32 cellular contexts compared by ENCODE assay signal in genomic region chr14:104638927-104639450, GRCh38. TPM values are rescaled to one million over a fixed set of nuclear protein-coding genes. Genes with fewer than 3 reads are reported as not detected.
"Had no signal": no experiment of that assay in that cellular context is flagged by ENCODE, and none has a peak within 500 bp of the region (broad histone marks: within the 10 kb centered on the region; RNA-seq: fewer than 3 reads in every experiment).

No MANE protein-coding gene starts in this region.

- H3K4me3 ChIP-seq: esophagus squamous epithelium, gastroesophageal sphincter, heart right ventricle had no signal

- H3K27ac Mint-ChIP-seq: activated CD4-positive, alpha-beta memory T cell treated with anti-CD3 and anti-CD28 coated beads for 36 hours; activated CD4-positive, alpha-beta T cell treated with anti-CD3 and anti-CD28 coated beads for 36 hours; activated CD4-positive, alpha-beta T cell treated with anti-CD3 and anti-CD28 coated beads, Interleukin-2, amount 10 ng/mL, durations not matched to agents 24 days and 14 days; activated CD8-positive, alpha-beta T cell treated with anti-CD3 and anti-CD28 coated beads, Interleukin-2, amount 10 ng/mL, durations not matched to agents 7 days and 5 days; activated naive CD4-positive, alpha-beta T cell treated with anti-CD3 and anti-CD28 coated beads, Interleukin-2, amount 10 ng/mL, durations not matched to agents 7 days and 5 days; activated naive CD4-positive, alpha-beta T cell treated with anti-CD3 and anti-CD28 coated beads, Interleukin-2, amount 50 U/mL, for 72 hours; activated T-cell treated with anti-CD3 and anti-CD28 coated beads, Interleukin-2, amount 50 U/mL, for 24 hours; activated T-cell treated with anti-CD3 and anti-CD28 coated beads, Interleukin-2, amount 50 U/mL, for 72 hours had no signal

- H3K36me3 Mint-ChIP-seq: activated CD4-positive, alpha-beta memory T cell treated with anti-CD3 and anti-CD28 coated beads for 36 hours; activated naive CD4-positive, alpha-beta T cell treated with anti-CD3 and anti-CD28 coated beads, Interleukin-2, amount 10 ng/mL, durations not matched to agents 7 days and 5 days; activated naive CD4-positive, alpha-beta T cell treated with anti-CD3 and anti-CD28 coated beads, Interleukin-2, amount 50 U/mL, for 72 hours had no signal

- H3K4me1 Mint-ChIP-seq: activated CD4-positive, alpha-beta T cell treated with anti-CD3 and anti-CD28 coated beads, Interleukin-2, amount 10 ng/mL, durations not matched to agents 24 days and 14 days had no signal

- H3K9me3 Mint-ChIP-seq: activated CD4-positive, alpha-beta memory T cell treated with anti-CD3 and anti-CD28 coated beads for 36 hours; activated CD4-positive, alpha-beta T cell treated with anti-CD3 and anti-CD28 coated beads, Interleukin-2, amount 10 ng/mL, durations not matched to agents 24 days and 14 days; activated naive CD4-positive, alpha-beta T cell treated with anti-CD3 and anti-CD28 coated beads, Interleukin-2, amount 10 ng/mL, durations not matched to agents 7 days and 5 days; activated naive CD4-positive, alpha-beta T cell treated with anti-CD3 and anti-CD28 coated beads, Interleukin-2, amount 50 U/mL, for 72 hours; activated T-cell treated with anti-CD3 and anti-CD28 coated beads, Interleukin-2, amount 50 U/mL, for 24 hours; activated T-cell treated with anti-CD3 and anti-CD28 coated beads, Interleukin-2, amount 50 U/mL, for 72 hours had no signal

- H3K4me3 Mint-ChIP-seq: activated CD4-positive, alpha-beta memory T cell treated with anti-CD3 and anti-CD28 coated beads for 36 hours; activated CD4-positive, alpha-beta T cell treated with anti-CD3 and anti-CD28 coated beads for 36 hours; activated CD4-positive, alpha-beta T cell treated with anti-CD3 and anti-CD28 coated beads, Interleukin-2, amount 10 ng/mL, durations not matched to agents 24 days and 14 days; activated CD8-positive, alpha-beta T cell treated with anti-CD3 and anti-CD28 coated beads, Interleukin-2, amount 10 ng/mL, durations not matched to agents 7 days and 5 days; activated naive CD4-positive, alpha-beta T cell treated with anti-CD3 and anti-CD28 coated beads, Interleukin-2, amount 10 ng/mL, durations not matched to agents 7 days and 5 days; activated T-cell treated with anti-CD3 and anti-CD28 coated beads, Interleukin-2, amount 50 U/mL, for 24 hours; activated T-cell treated with anti-CD3 and anti-CD28 coated beads, Interleukin-2, amount 50 U/mL, for 72 hours had no signal

- H3K36me3 ChIP-seq: esophagus squamous epithelium, gastroesophageal sphincter, heart right ventricle had no signal

- H3K9me3 ChIP-seq: esophagus squamous epithelium, gastroesophageal sphincter, heart right ventricle had no signal

- DNase-seq: activated CD4-positive, alpha-beta memory T cell treated with anti-CD3 and anti-CD28 coated beads for 36 hours; activated CD4-positive, alpha-beta T cell treated with anti-CD3 and anti-CD28 coated beads for 36 hours; activated CD4-positive, alpha-beta T cell treated with anti-CD3 and anti-CD28 coated beads, Interleukin-2, amount 10 ng/mL, durations not matched to agents 24 days and 14 days; activated CD4-positive, CD25-positive, alpha-beta regulatory T cell; activated CD4-positive, CD25-positive, alpha-beta regulatory T cell treated with anti-CD3 and anti-CD28 coated beads, Interleukin-2, amount 50 U/mL, for 72 hours; activated CD8-positive, alpha-beta memory T cell treated with anti-CD3 and anti-CD28 coated beads, Interleukin-2, amount 50 U/mL, for 48 hours; activated CD8-positive, alpha-beta T cell treated with anti-CD3 and anti-CD28 coated beads, Interleukin-2, amount 10 ng/mL, durations not matched to agents 7 days and 5 days; activated gamma-delta T cell; activated naive CD4-positive, alpha-beta T cell; activated naive CD4-positive, alpha-beta T cell treated with anti-CD3 and anti-CD28 coated beads, Interleukin-2, amount 10 ng/mL, durations not matched to agents 7 days and 5 days; activated T-cell treated with anti-CD3 and anti-CD28 coated beads for 4 hours; activated T-cell treated with anti-CD3 and anti-CD28 coated beads, Interleukin-2, amount 50 U/mL, for 24 hours; activated T-cell treated with anti-CD3 and anti-CD28 coated beads, Interleukin-2, amount 50 U/mL, for 72 hours; amniotic stem cell; anterior cingulate cortex; effector CD8-positive, alpha-beta T cell; esophagus squamous epithelium; foreskin melanocyte; heart right ventricle; T-helper 2 cell had no signal

- H3K27ac ChIP-seq: epithelial cell of prostate, esophagus squamous epithelium, gastroesophageal sphincter, heart right ventricle had no signal

RNA-seq across cellular contexts. Expression of gene TMEM179, which starts 34.4 kb away (rescaled TPM):
- total RNA-seq: activated CD4-positive, alpha-beta memory T cell treated with anti-CD3 and anti-CD28 coated beads for 36 hours; activated CD8-positive, alpha-beta memory T cell treated with anti-CD3 and anti-CD28 coated beads for 36 hours; activated CD8-positive, alpha-beta T cell treated with anti-CD3 and anti-CD28 coated beads, Interleukin-2, amount 10 ng/mL, durations not matched to agents 7 days and 5 days; endothelial cell of umbilical vein; esophagus squamous epithelium; fibroblast of villous mesenchyme had no signal

RNA-seq across cellular contexts. Expression of gene C14orf180, which starts 59.4 kb away (rescaled TPM):
- total RNA-seq: activated CD4-positive, alpha-beta memory T cell treated with anti-CD3 and anti-CD28 coated beads for 36 hours; activated CD4-positive, alpha-beta T cell treated with anti-CD3 and anti-CD28 coated beads for 36 hours; activated CD4-positive, alpha-beta T cell treated with anti-CD3 and anti-CD28 coated beads, Interleukin-2, amount 10 ng/mL, durations not matched to agents 24 days and 14 days; activated CD8-positive, alpha-beta memory T cell treated with anti-CD3 and anti-CD28 coated beads for 36 hours; activated CD8-positive, alpha-beta T cell treated with anti-CD3 and anti-CD28 coated beads, Interleukin-2, amount 10 ng/mL, durations not matched to agents 7 days and 5 days; activated naive CD4-positive, alpha-beta T cell treated with anti-CD3 and anti-CD28 coated beads, Interleukin-2, amount 50 U/mL, for 72 hours; activated T-cell treated with anti-CD3 and anti-CD28 coated beads, Interleukin-2, amount 50 U/mL, for 72 hours; astrocyte; chondrocyte; dermis microvascular lymphatic vessel endothelial cell; endothelial cell of umbilical vein; esophagus squamous epithelium; fibroblast of lung; fibroblast of villous mesenchyme; glomerular endothelial cell; T-helper 1 cell treated with Interleukin-12 subunit alpha and Interleukin-12 subunit beta and Interleukin-4 antibody, amounts not matched to agents 30 ng/mL and 1 ng/mL, for 36 hours had no signal
- polyA plus RNA-seq: endothelial cell of umbilical vein, fibroblast of lung had no signal
